In the genomic region with DNA sequence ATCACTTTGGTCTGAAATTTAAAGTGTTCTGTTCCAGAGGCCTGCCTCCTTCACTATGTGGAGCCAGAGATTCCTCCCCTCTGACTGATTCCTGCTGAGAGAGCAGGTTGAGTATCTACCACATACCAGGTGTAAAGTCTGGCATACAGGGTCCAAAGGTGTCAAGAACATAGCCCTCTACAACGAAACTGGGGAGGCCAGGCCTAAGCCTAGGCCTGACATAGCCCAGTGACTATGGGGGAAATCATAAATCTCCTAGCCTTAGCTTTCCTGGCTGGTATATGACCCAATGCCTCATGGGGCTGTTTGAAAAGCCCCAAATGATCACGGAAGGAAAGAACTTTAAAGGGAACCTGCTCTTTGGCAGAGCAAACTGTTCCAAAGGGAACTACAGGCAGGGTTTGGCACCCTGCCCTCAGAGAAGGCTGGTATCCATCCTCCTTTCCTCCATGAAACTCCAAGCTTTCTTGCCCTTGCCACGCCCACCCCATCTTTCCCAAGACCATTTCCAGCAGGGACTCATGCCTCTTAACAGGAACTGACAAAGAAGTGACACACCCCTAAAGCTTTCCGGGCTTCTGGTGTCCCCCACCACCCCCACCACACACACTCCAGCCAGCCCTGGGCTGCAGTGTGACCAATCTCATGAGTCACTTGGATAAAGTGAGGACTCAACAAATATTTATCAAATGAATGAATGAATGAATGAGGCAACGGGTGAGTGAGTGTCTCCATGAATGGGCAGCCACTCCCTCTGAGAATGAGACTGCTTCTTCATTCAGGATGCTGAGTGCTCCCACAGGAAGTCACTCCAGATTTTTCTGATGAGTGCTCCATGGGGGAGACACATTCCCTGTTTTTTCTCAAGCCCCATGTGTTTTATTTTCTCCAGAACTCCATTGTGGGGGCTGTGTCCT, we compare ENCODE assay signal across 10 cellular contexts.
DNase-seq lines count a peak whose midpoint lies in the region; TF ChIP-seq lines count a peak whose summit lies in the region.
"Had no signal": no experiment of that assay in that cellular context is flagged by ENCODE, and none has a peak within 500 bp of the region (broad histone marks: within the 10 kb centered on the region; RNA-seq: fewer than 3 reads in every experiment).

No MANE protein-coding gene starts in this region.

- no peaks in the 10 kb centered on the region for H3K9me3 Mint-ChIP-seq in Calu3 (ENCODE audit: low read depth, unreplicated experiment)
- H3K9me3 Mint-ChIP-seq in progenitor cell of endocrine pancreas (ENCODE audit: low read depth): no peaks in the 10 kb centered on the region
- H3K9me3 Mint-ChIP-seq: brain had no signal

- H3K4me3 ChIP-seq in SJSA1: no peak overlapping the region

- H3K27me3 Mint-ChIP-seq in Calu3 (ENCODE audit: unreplicated experiment): no peaks in the 10 kb centered on the region
- peaks cover 8% of the 10 kb centered on the region for H3K27me3 Mint-ChIP-seq in progenitor cell of endocrine pancreas
- H3K27me3 Mint-ChIP-seq: brain had no signal

- no peaks in the 10 kb centered on the region for H3K27me3 ChIP-seq in SJSA1 (replicated peaks)

- H3K4me1 Mint-ChIP-seq in Calu3 (ENCODE audit: low read depth, unreplicated experiment) (peaks cover 55% of the 10 kb centered on the region), progenitor cell of endocrine pancreas (ENCODE audit: low read depth) (peaks cover 20% of the 10 kb centered on the region)

- H3K36me3 Mint-ChIP-seq in Calu3 (ENCODE audit: insufficient read depth, unreplicated experiment): peaks cover 14% of the 10 kb centered on the region
- H3K36me3 Mint-ChIP-seq in progenitor cell of endocrine pancreas (ENCODE audit: insufficient read depth): no peaks in the 10 kb centered on the region
- H3K36me3 Mint-ChIP-seq: brain had no signal

- BruUV-seq in Calu3 (replicated peaks; lab: Mats Ljungman, UMichigan): no TSS peak

- intact Hi-C loops in Calu3 (cut with micrococcal nuclease; ENCODE audit: unreplicated experiment): loop anchor here (1.0 to 5.0 kb wide), 2 partner anchors 79 to 192 kb away; no protein-coding TSS in a partner anchor

- peaks cover 39% of the 10 kb centered on the region for H3K4me1 ChIP-seq in SJSA1 (replicated peaks)

- H3K27ac Mint-ChIP-seq in Calu3 (ENCODE audit: unreplicated experiment): peak overlapping the region; percentile 61
- H3K27ac Mint-ChIP-seq in progenitor cell of endocrine pancreas: peak overlapping the region; percentile 37

- CTCF ChIA-PET in Calu3 (lab: Charles Lee): interaction anchor here (0.5 kb wide), 1 partner anchor 40 kb away, joined by 4 read pairs; no protein-coding TSS in a partner anchor

- no peaks in the 10 kb centered on the region for H3K36me3 ChIP-seq in SJSA1

- H3K4me3 Mint-ChIP-seq in Calu3 (ENCODE audit: low read depth, unreplicated experiment): no peak overlapping the region
- H3K4me3 Mint-ChIP-seq in progenitor cell of endocrine pancreas (ENCODE audit: low read depth): no peak overlapping the region
- H3K4me3 Mint-ChIP-seq: brain had no signal

- H3K27ac ChIP-seq in SJSA1: peak overlapping the region; percentile 65

- no peak for TF ChIP-seq CTCF in Calu3 (IDR thresholded peaks at IDR 0.05; ENCODE audit: unreplicated experiment)
- no peak for TF ChIP-seq CTCF in progenitor cell of endocrine pancreas (IDR thresholded peaks at IDR 0.05; ENCODE audit: unreplicated experiment)
- no peak for TF ChIP-seq CTCF in GM20000 (IDR thresholded peaks at IDR 0.05; ENCODE audit: extremely low read depth, missing control alignments)

- DNase-seq in Calu3: peak; percentile 81
- DNase-seq in SJSA1 (ENCODE audit: low read depth in 1 of 2, low spot score in 2 of 2): peak; percentile 94 to 97
- DNase-seq in fibroblast of the conjunctiva (ENCODE audit: low read depth): peak; percentile 64
- no peak for DNase-seq in progenitor cell of endocrine pancreas (ENCODE audit: low spot score, unreplicated experiment)
- DNase-seq in activated CD4-positive, alpha-beta T cell treated with anti-CD3 and anti-CD28 coated beads, Interleukin-2, amount 50 U/mL, for 48 hours: no peak
- DNase-seq in GM20000 (ENCODE audit: low spot score): no peak
- no peak for DNase-seq in NCI-H524 (lab: John Stamatoyannopoulos, UW)
- no peak for DNase-seq in effector CD4-positive, alpha-beta T cell
- DNase-seq: SHP77 had no signal

- H3K9me3 ChIP-seq in SJSA1 (replicated peaks): no peaks in the 10 kb centered on the region

Comparison
In these comparisons a context has a peak if more than half of its experiments do, and no peak if none do; other contexts are left out.
1. DNase-seq: peak in Calu3 (single experiment), SJSA1 (2 of 2) and fibroblast of the conjunctiva (single experiment); none in progenitor cell of endocrine pancreas (single experiment), activated CD4-positive, alpha-beta T cell treated with anti-CD3 and anti-CD28 coated beads, Interleukin-2, amount 50 U/mL, for 48 hours (0 of 2), GM20000 (single experiment), NCI-H524 (0 of 2) and effector CD4-positive, alpha-beta T cell (single experiment).